Comparison of ENCODE assay signal across 8 cellular contexts in genomic region chr1:2525896-2526823, GRCh38. TPM values are rescaled to one million over a fixed set of nuclear protein-coding genes. Genes with fewer than 3 reads are reported as not detected.
DNase-seq lines count a peak whose midpoint lies in the region; ATAC-seq and TF ChIP-seq lines count a peak whose summit lies in the region.

PANK4 (minus strand) TSS chr1:2526596; CDS start chr1:2526587, 9 bp downstream.

- ATAC-seq in GM18907 (IDR thresholded peaks at IDR 0.05; ENCODE audit: unreplicated experiment) (peak; percentile 75), HG03139 (IDR thresholded peaks at IDR 0.05; ENCODE audit: unreplicated experiment) (peak; percentile 83), left colon (peak; percentile 81)

- TF ChIP-seq CTCF in AG09319 (IDR thresholded peaks at IDR 0.05; ENCODE audit: low read depth, low read length), result no peak

- DNase-seq in AG09319 (ENCODE audit: extremely low read depth, low read depth), result peak; percentile 78
- peak; percentile 81 for DNase-seq in NCI-H460 (ENCODE audit: extremely low read depth, low read depth)
- DNase-seq in activated CD4-positive, alpha-beta T cell treated with anti-CD3 and anti-CD28 coated beads for 4 hours, result peak; percentile 85 to 92
- DNase-seq in left colon, result peak; percentile 93 to 94
- DNase-seq in stimulated activated CD4-positive, alpha-beta T cell treated with anti-CD3 and anti-CD28 coated beads, Interleukin-1b, Interleukin-23, amount 100 ng/mL, for 4 hours (ENCODE audit: low read depth in 2 of 2), result peak; percentile 83 to 87

- H3K27ac ChIP-seq in cingulate gyrus (ENCODE audit: low read depth, low read length), result peak within 1 kb of the TSS; percentile 89

- intact Hi-C loops in left colon (cut with DNase I, micrococcal nuclease), result no loop called here

RNA-seq across cellular contexts. Expression of gene PANK4, which starts in this region (rescaled TPM):
- 9.5 and 12.5 TPM in 2 replicates for total RNA-seq in NCI-H460 (2014; rRNA removed; shearing (Covaris generic))
- 61.0 and 64.2 TPM in 2 replicates for polyA plus RNA-seq in NCI-H460 (2014; cell fraction: nucleus; rRNA removed)
- 10 to 100 TPM; 29.4 to 32.6 TPM for total RNA-seq in left colon

Comparison
In these comparisons a context has a peak if more than half of its experiments do, and no peak if none do; other contexts are left out.
1. Peak in every context shown above with its lines: DNase-seq, ATAC-seq and H3K27ac ChIP-seq.